1 cellular context compared by ENCODE assay signal in genomic region chr9:94212531-94212930, GRCh38.
TF ChIP-seq lines count a peak whose summit lies in the region.

No MANE protein-coding gene starts in this region.

TF ChIP-seq in H1, 55 proteins besides CTCF, POLR2A, EP300 and RAD21:
- TF ChIP-seq MAX (IDR thresholded peaks at IDR 0.05) (peak; percentile 17; the same call in 1 of the 2 replicates), BRCA1 (IDR thresholded peaks at IDR 0.05; ENCODE audit: low read depth, low read length) (no peak), ASH2L (IDR thresholded peaks at IDR 0.05; ENCODE audit: low read length) (no peak), PHF8 (conservative IDR thresholded peaks at IDR 0.05; ENCODE audit: low read depth, low read length) (no peak), NANOG (IDR thresholded peaks at IDR 0.05; ENCODE audit: insufficient read depth, low read depth, low read length, poor library complexity, severe bottlenecking) (peak; percentile 83), TCF12 (IDR thresholded peaks at IDR 0.05; ENCODE audit: low read depth, low read length) (peak; percentile 61; the same call in 1 of the 2 replicates), SP2 (IDR thresholded peaks at IDR 0.05; ENCODE audit: low read length) (no peak), SP1 (IDR thresholded peaks at IDR 0.05; ENCODE audit: low read depth, low read length) (no peak), CTBP2 (IDR thresholded peaks at IDR 0.05; ENCODE audit: borderline replicate concordance, insufficient read depth, insufficient read length, low read length) (no peak)
